Comparison of ENCODE assay signal across 1 cellular context in the genomic region with DNA sequence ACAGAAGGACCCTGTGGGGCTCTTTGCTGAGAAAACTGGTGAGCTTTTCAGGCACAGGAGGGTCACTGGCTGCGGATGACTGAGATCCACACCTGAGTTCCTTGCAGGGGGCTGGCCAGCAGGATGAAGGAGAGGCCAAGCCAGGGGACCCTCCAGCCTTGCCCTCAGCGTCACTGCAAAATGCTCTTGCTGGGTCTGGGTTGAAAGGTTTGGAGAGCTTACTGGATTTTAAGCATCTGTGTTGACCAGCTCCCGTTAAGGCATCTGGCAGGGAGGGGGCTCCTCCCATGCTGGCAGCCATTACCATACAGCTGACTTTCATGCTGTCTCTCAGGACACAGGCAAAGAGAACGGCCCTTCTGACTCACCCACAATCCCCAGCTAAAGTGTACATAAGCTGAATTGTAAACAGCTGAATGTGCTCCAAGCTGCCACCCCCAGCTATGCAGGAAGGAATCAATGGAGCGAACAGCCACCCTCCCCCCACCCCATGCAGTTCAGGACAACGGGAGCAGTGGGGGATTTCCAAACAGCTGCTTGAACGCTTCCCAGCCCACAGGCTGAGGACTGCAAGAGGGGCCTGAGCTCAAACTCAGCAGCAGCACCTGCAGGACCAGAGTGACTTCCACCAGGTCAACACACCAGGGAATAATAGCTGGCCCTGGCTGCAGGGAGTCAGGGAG.
TF ChIP-seq lines count a peak whose summit lies in the region.

No MANE protein-coding gene starts in this region.

TF ChIP-seq in HepG2, 621 proteins besides CTCF, POLR2A, EP300 and RAD21 (continued from another document and continues in another):
- TF ChIP-seq, protein P1, sequence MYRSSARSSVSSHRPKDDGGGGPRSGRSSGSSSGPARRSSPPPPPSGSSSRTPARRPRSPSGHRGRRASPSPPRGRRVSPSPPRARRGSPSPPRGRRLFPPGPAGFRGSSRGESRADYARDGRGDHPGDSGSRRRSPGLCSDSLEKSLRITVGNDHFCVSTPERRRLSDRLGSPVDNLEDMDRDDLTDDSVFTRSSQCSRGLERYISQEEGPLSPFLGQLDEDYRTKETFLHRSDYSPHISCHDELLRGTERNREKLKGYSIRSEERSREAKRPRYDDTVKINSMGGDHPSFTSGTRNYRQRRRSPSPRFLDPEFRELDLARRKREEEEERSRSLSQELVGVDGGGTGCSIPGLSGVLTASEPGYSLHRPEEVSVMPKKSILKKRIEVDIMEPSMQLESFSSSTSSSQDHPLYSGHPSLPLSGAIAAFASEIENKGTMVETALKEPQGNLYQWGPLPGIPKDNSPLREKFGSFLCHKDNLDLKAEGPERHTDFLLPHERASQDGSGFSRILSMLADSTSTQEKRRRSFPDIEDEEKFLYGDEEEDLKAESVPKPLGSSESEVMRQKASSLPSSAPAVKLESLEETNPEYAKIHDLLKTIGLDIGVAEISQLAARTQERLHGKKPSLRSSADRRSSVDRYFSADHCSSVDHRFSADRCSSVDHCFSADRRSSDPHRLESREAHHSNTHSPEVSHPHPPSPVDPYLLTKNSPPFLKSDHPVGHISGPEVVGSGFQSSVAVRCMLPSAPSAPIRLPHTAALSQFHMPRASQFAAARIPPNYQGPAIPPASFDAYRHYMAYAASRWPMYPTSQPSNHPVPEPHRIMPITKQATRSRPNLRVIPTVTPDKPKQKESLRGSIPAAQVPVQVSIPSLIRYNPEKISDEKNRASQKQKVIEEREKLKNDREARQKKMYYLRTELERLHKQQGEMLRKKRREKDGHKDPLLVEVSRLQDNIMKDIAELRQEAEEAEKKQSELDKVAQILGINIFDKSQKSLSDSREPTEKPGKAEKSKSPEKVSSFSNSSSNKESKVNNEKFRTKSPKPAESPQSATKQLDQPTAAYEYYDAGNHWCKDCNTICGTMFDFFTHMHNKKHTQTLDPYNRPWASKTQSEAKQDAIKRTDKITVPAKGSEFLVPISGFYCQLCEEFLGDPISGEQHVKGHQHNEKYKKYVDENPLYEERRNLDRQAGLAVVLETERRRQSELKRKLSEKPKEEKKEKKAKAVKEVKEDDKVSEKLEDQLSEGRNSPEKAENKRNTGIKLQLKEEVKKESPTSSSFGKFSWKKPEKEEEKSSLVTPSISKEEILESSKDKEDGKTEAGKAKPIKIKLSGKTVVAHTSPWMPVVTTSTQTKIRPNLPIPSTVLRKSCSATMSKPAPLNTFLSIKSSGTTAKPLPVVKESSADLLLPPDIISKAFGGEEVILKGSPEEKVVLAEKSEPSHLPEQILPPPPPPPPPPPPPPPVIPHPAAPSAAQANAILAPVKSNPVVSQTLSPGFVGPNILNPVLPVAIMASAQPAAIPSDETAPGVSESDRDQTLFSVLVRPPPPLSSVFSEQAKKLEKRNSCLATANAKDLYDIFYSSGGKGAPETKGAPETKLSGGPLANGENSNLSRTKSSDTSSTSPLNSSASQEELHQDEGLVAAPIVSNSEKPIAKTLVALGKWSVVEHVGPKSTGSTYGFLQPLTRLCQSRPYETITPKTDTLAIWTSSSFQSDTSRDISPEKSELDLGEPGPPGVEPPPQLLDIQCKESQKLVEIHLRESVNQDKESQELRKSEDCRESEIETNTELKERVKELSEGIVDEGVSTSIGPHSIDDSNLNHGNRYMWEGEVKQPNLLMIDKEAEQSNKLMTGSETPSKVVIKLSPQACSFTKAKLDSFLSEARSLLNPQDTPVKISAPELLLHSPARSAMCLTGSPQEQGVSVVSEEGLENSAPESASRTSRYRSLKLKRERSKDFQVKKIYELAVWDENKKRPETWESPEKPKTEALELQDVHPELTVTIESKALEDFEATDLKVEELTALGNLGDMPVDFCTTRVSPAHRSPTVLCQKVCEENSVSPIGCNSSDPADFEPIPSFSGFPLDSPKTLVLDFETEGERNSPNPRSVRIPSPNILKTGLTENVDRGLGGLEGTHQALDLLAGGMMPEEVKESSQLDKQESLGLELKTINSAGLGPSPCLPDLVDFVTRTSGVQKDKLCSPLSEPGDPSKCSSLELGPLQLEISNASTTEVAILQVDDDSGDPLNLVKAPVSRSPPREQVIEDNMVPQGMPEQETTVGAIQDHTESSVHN (CRISPR knock-in tag; IDR thresholded peaks at IDR 0.05) = 0 out of 2 replicates have a peak, but pooled peaks have one; percentile 80
- no peak for TF ChIP-seq ATF1 (CRISPR knock-in tag; IDR thresholded peaks at IDR 0.05)
- TF ChIP-seq, protein P2, sequence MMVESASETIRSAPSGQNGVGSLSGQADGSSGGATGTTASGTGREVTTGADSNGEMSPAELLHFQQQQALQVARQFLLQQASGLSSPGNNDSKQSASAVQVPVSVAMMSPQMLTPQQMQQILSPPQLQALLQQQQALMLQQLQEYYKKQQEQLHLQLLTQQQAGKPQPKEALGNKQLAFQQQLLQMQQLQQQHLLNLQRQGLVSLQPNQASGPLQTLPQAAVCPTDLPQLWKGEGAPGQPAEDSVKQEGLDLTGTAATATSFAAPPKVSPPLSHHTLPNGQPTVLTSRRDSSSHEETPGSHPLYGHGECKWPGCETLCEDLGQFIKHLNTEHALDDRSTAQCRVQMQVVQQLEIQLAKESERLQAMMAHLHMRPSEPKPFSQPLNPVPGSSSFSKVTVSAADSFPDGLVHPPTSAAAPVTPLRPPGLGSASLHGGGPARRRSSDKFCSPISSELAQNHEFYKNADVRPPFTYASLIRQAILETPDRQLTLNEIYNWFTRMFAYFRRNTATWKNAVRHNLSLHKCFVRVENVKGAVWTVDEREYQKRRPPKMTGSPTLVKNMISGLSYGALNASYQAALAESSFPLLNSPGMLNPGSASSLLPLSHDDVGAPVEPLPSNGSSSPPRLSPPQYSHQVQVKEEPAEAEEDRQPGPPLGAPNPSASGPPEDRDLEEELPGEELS (CRISPR knock-in tag; IDR thresholded peaks at IDR 0.05) = peak; percentile 99
- TF ChIP-seq, protein P3, sequence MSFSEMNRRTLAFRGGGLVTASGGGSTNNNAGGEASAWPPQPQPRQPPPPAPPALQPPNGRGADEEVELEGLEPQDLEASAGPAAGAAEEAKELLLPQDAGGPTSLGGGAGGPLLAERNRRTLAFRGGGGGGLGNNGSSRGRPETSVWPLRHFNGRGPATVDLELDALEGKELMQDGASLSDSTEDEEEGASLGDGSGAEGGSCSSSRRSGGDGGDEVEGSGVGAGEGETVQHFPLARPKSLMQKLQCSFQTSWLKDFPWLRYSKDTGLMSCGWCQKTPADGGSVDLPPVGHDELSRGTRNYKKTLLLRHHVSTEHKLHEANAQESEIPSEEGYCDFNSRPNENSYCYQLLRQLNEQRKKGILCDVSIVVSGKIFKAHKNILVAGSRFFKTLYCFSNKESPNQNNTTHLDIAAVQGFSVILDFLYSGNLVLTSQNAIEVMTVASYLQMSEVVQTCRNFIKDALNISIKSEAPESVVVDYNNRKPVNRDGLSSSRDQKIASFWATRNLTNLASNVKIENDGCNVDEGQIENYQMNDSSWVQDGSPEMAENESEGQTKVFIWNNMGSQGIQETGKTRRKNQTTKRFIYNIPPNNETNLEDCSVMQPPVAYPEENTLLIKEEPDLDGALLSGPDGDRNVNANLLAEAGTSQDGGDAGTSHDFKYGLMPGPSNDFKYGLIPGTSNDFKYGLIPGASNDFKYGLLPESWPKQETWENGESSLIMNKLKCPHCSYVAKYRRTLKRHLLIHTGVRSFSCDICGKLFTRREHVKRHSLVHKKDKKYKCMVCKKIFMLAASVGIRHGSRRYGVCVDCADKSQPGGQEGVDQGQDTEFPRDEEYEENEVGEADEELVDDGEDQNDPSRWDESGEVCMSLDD (CRISPR knock-in tag; IDR thresholded peaks at IDR 0.05; ENCODE audit: borderline replicate concordance) = no peak
- no peak for TF ChIP-seq CENPT (CRISPR knock-in tag; IDR thresholded peaks at IDR 0.05; ENCODE audit: low read depth)
- TF ChIP-seq, protein P4, sequence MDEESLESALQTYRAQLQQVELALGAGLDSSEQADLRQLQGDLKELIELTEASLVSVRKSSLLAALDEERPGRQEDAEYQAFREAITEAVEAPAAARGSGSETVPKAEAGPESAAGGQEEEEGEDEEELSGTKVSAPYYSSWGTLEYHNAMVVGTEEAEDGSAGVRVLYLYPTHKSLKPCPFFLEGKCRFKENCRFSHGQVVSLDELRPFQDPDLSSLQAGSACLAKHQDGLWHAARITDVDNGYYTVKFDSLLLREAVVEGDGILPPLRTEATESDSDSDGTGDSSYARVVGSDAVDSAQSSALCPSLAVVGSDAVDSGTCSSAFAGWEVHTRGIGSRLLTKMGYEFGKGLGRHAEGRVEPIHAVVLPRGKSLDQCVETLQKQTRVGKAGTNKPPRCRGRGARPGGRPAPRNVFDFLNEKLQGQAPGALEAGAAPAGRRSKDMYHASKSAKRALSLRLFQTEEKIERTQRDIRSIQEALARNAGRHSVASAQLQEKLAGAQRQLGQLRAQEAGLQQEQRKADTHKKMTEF (CRISPR knock-in tag; IDR thresholded peaks at IDR 0.05) = peak; percentile 93
- no peak for TF ChIP-seq ZIK1 (CRISPR knock-in tag; IDR thresholded peaks at IDR 0.05; ENCODE audit: borderline replicate concordance, low read depth)
- TF ChIP-seq REPIN1 (CRISPR knock-in tag; IDR thresholded peaks at IDR 0.05; ENCODE audit: borderline replicate concordance, low read depth) = peak; percentile 76; the same call in 1 of the 2 replicates
- TF ChIP-seq SP4 (CRISPR knock-in tag; IDR thresholded peaks at IDR 0.05) = peak; percentile 73
- TF ChIP-seq GTF2F1 (IDR thresholded peaks at IDR 0.05; ENCODE audit: low read length) = no peak
- TF ChIP-seq, protein P5, sequence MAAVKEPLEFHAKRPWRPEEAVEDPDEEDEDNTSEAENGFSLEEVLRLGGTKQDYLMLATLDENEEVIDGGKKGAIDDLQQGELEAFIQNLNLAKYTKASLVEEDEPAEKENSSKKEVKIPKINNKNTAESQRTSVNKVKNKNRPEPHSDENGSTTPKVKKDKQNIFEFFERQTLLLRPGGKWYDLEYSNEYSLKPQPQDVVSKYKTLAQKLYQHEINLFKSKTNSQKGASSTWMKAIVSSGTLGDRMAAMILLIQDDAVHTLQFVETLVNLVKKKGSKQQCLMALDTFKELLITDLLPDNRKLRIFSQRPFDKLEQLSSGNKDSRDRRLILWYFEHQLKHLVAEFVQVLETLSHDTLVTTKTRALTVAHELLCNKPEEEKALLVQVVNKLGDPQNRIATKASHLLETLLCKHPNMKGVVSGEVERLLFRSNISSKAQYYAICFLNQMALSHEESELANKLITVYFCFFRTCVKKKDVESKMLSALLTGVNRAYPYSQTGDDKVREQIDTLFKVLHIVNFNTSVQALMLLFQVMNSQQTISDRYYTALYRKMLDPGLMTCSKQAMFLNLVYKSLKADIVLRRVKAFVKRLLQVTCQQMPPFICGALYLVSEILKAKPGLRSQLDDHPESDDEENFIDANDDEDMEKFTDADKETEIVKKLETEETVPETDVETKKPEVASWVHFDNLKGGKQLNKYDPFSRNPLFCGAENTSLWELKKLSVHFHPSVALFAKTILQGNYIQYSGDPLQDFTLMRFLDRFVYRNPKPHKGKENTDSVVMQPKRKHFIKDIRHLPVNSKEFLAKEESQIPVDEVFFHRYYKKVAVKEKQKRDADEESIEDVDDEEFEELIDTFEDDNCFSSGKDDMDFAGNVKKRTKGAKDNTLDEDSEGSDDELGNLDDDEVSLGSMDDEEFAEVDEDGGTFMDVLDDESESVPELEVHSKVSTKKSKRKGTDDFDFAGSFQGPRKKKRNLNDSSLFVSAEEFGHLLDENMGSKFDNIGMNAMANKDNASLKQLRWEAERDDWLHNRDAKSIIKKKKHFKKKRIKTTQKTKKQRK (IDR thresholded peaks at IDR 0.05; ENCODE audit: low read length) = no peak
- TF ChIP-seq RARG (CRISPR knock-in tag; IDR thresholded peaks at IDR 0.05; ENCODE audit: low read depth) = no peak
- TF ChIP-seq SNAPC2 (CRISPR knock-in tag; IDR thresholded peaks at IDR 0.05) = 0 out of 2 replicates have a peak, but pooled peaks have one; percentile 58
- TF ChIP-seq, protein P6, sequence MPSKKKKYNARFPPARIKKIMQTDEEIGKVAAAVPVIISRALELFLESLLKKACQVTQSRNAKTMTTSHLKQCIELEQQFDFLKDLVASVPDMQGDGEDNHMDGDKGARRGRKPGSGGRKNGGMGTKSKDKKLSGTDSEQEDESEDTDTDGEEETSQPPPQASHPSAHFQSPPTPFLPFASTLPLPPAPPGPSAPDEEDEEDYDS (CRISPR knock-in tag; IDR thresholded peaks at IDR 0.05) = peak; percentile 65; the same call in 1 of the 2 replicates
- TF ChIP-seq HMG20B (CRISPR knock-in tag; conservative IDR thresholded peaks at IDR 0.05) = peak; percentile 87
- TF ChIP-seq RNF2 (conservative IDR thresholded peaks at IDR 0.05; ENCODE audit: low read depth) = no peak
- peak; percentile 73; the same call in 1 of the 2 replicates for TF ChIP-seq YEATS2 (CRISPR knock-in tag; IDR thresholded peaks at IDR 0.05; ENCODE audit: borderline replicate concordance)
- TF ChIP-seq ZNF558 (CRISPR knock-in tag; IDR thresholded peaks at IDR 0.05; ENCODE audit: borderline replicate concordance) = no peak
- TF ChIP-seq ZNF839 (CRISPR knock-in tag; IDR thresholded peaks at IDR 0.05; ENCODE audit: borderline replicate concordance) = no peak
- TF ChIP-seq, protein P7, sequence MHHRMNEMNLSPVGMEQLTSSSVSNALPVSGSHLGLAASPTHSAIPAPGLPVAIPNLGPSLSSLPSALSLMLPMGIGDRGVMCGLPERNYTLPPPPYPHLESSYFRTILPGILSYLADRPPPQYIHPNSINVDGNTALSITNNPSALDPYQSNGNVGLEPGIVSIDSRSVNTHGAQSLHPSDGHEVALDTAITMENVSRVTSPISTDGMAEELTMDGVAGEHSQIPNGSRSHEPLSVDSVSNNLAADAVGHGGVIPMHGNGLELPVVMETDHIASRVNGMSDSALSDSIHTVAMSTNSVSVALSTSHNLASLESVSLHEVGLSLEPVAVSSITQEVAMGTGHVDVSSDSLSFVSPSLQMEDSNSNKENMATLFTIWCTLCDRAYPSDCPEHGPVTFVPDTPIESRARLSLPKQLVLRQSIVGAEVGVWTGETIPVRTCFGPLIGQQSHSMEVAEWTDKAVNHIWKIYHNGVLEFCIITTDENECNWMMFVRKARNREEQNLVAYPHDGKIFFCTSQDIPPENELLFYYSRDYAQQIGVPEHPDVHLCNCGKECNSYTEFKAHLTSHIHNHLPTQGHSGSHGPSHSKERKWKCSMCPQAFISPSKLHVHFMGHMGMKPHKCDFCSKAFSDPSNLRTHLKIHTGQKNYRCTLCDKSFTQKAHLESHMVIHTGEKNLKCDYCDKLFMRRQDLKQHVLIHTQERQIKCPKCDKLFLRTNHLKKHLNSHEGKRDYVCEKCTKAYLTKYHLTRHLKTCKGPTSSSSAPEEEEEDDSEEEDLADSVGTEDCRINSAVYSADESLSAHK (CRISPR knock-in tag; IDR thresholded peaks at IDR 0.05; ENCODE audit: borderline replicate concordance) = no peak
- peak; percentile 98 for TF ChIP-seq SALL1 (CRISPR knock-in tag; IDR thresholded peaks at IDR 0.05)
- TF ChIP-seq, protein P8, sequence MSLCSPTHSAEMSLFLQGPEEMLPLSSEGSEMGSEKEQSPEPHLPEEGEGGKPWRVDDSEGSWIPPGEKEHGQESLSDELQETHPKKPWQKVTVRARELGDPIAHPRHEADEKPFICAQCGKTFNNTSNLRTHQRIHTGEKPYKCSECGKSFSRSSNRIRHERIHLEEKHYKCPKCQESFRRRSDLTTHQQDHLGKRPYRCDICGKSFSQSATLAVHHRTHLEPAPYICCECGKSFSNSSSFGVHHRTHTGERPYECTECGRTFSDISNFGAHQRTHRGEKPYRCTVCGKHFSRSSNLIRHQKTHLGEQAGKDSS (CRISPR knock-in tag; IDR thresholded peaks at IDR 0.05; ENCODE audit: borderline replicate concordance, low read depth) = peak; percentile 92; the same call in 1 of the 2 replicates
- TF ChIP-seq U2AF2 (IDR thresholded peaks at IDR 0.05; ENCODE audit: low read depth, low read length) = no peak
- peak; percentile 99 for TF ChIP-seq SAP130 (CRISPR knock-in tag; IDR thresholded peaks at IDR 0.05; ENCODE audit: low read depth)
- TF ChIP-seq HOXA7 (CRISPR knock-in tag; IDR thresholded peaks at IDR 0.05) = no peak
- no peak for TF ChIP-seq ZKSCAN1 (IDR thresholded peaks at IDR 0.05; ENCODE audit: low read length)
